ENCODE assay signal across 9 cellular contexts in genomic region chr1:67148516-67149178, GRCh38. TPM values are rescaled to one million over a fixed set of nuclear protein-coding genes. Genes with fewer than 3 reads are reported as not detected.
DNase-seq lines count a peak whose midpoint lies in the region; ATAC-seq and TF ChIP-seq lines count a peak whose summit lies in the region.
"Had no signal": no experiment of that assay in that cellular context is flagged by ENCODE, and none has a peak within 500 bp of the region (broad histone marks: within the 10 kb centered on the region; RNA-seq: fewer than 3 reads in every experiment).

No MANE protein-coding gene starts in this region.

- 48 to 67% (median 58%) methylated on average over 6 of the region's 6 CpGs for WGBS in adrenal gland, 4 donors

- no peaks in the 10 kb centered on the region for H3K36me3 Mint-ChIP-seq in CD4-positive, alpha-beta T cell (ENCODE audit: low read depth)
- H3K36me3 Mint-ChIP-seq in activated CD4-positive, alpha-beta memory T cell treated with anti-CD3 and anti-CD28 coated beads for 36 hours: no peaks in the 10 kb centered on the region

- H3K36me3 ChIP-seq in fibroblast of lung (ENCODE audit: control insufficient read depth, insufficient read depth, low read length) (no peaks in the 10 kb centered on the region), adrenal gland (replicated peaks in 1 of 2) (no peaks in the 10 kb centered on the region)

- no peak overlapping the region for H3K4me3 Mint-ChIP-seq in CD4-positive, alpha-beta T cell
- no peak overlapping the region for H3K4me3 Mint-ChIP-seq in activated CD4-positive, alpha-beta memory T cell treated with anti-CD3 and anti-CD28 coated beads for 36 hours

- no peaks in the 10 kb centered on the region for H3K27me3 Mint-ChIP-seq in CD4-positive, alpha-beta T cell
- H3K27me3 Mint-ChIP-seq in activated CD4-positive, alpha-beta memory T cell treated with anti-CD3 and anti-CD28 coated beads for 36 hours: peaks cover 6% of the 10 kb centered on the region

- no peaks in the 10 kb centered on the region for H3K9me3 Mint-ChIP-seq in CD4-positive, alpha-beta T cell
- no peaks in the 10 kb centered on the region for H3K9me3 Mint-ChIP-seq in activated CD4-positive, alpha-beta memory T cell treated with anti-CD3 and anti-CD28 coated beads for 36 hours

- H3K4me1 Mint-ChIP-seq in CD4-positive, alpha-beta T cell (ENCODE audit: low read depth): peaks cover 37% of the 10 kb centered on the region
- H3K4me1 Mint-ChIP-seq in activated CD4-positive, alpha-beta memory T cell treated with anti-CD3 and anti-CD28 coated beads for 36 hours (ENCODE audit: low read depth): peaks cover 30% of the 10 kb centered on the region

- no peaks in the 10 kb centered on the region for H3K9me3 ChIP-seq in CD4-positive, alpha-beta T cell (ENCODE audit: control insufficient read depth, low read length)
- H3K9me3 ChIP-seq in fibroblast of lung (ENCODE audit: control insufficient read depth, insufficient read depth, low read depth, low read length) (no peaks in the 10 kb centered on the region), adrenal gland (replicated peaks in 1 of 3) (no peaks in the 10 kb centered on the region)

- intact Hi-C loops in CD4-positive, alpha-beta T cell (cut with DNase I, micrococcal nuclease): loop anchor here (1.0 to 10.0 kb wide), 7 partner anchors 62 to 385 kb away; partner anchors contain the start of genes SERBP1 (in 1 of the 2) and SLC35D1 (in 1 of the 2)
- intact Hi-C loops in adrenal gland (cut with DNase I): loop anchor here (5.0 to 10.0 kb wide), 5 partner anchors 94 to 386 kb away; partner anchors contain the start of gene SLC35D1 (in 1 of the 2)
- intact Hi-C loops in activated CD4-positive, alpha-beta memory T cell treated with anti-CD3 and anti-CD28 coated beads for 36 hours (cut with micrococcal nuclease): loop anchor here (1.0 to 5.0 kb wide), 4 partner anchors 96 to 383 kb away; no protein-coding TSS in a partner anchor

- peak overlapping the region; percentile 64 for H2AFZ ChIP-seq in fibroblast of lung (ENCODE audit: low read length)

- no peak overlapping the region for H3K4me2 ChIP-seq in fibroblast of lung (ENCODE audit: extremely low read depth, insufficient read depth, low read length)

- TF ChIP-seq POLR2A in erythroblast (IDR thresholded peaks at IDR 0.05; ENCODE audit: low read length): no peak
- TF ChIP-seq POLR2A in adrenal gland (IDR thresholded peaks at IDR 0.05): no peak

- H3K4me3 ChIP-seq in fibroblast of lung (replicated peaks in 1 of 4; ENCODE audit: control extremely low read depth in 1 of 4, insufficient read depth in 1 of 4, low read depth in 3 of 4, low read length in 4 of 4) (no peak overlapping the region), adrenal gland (peak overlapping the region in 1 of 4 donors; percentile 1)

- no peaks in the 10 kb centered on the region for H3K4me1 ChIP-seq in fibroblast of lung (ENCODE audit: control insufficient read depth, extremely low read depth, insufficient read depth, low read length)
- peaks cover 0 to 6% of the 10 kb centered on the region in 2 donors for H3K4me1 ChIP-seq in adrenal gland (replicated peaks in 1 of 2)

- POLR2A ChIA-PET in CD4-positive, alpha-beta T cell (lab: Charles Lee): interaction anchor here (0.6 to 2.2 kb wide), 10 partner anchors 10 to 387 kb away, joined by 3 to 15 read pairs (median 4); partner anchors contain the start of genes DNAI4, MIER1 and SLC35D1
- POLR2A ChIA-PET in activated CD4-positive, alpha-beta memory T cell treated with anti-CD3 and anti-CD28 coated beads for 36 hours (lab: Charles Lee): interaction anchor here (0.6 to 1.7 kb wide), 4 partner anchors 10 to 153 kb away, joined by 3 to 6 read pairs (median 4); no protein-coding TSS in a partner anchor

- CTCF ChIA-PET in CD4-positive, alpha-beta T cell (lab: Charles Lee): interaction anchor here (0.8 to 3.6 kb wide), 16 partner anchors 11 to 423 kb away, joined by 3 to 22 read pairs (median 4); partner anchors contain the start of genes IL23R and MIER1
- CTCF ChIA-PET in activated CD4-positive, alpha-beta memory T cell treated with anti-CD3 and anti-CD28 coated beads for 36 hours (lab: Charles Lee): interaction anchor here (0.6 to 7.7 kb wide), 38 partner anchors 9 to 423 kb away, joined by 3 to 173 read pairs (median 5); partner anchors contain the start of genes DNAI4, MIER1 and SLC35D1

- H3K9ac ChIP-seq in fibroblast of lung (ENCODE audit: insufficient read depth, low read length): no peak overlapping the region

- no peak overlapping the region for H3K27ac Mint-ChIP-seq in CD4-positive, alpha-beta T cell
- H3K27ac Mint-ChIP-seq in activated CD4-positive, alpha-beta memory T cell treated with anti-CD3 and anti-CD28 coated beads for 36 hours: no peak overlapping the region

- no peak overlapping the region for H3K27ac ChIP-seq in CD4-positive, alpha-beta T cell (ENCODE audit: low read depth, low read length)
- H3K27ac ChIP-seq in fibroblast of lung (ENCODE audit: insufficient read depth, low read length) (no peak overlapping the region), adrenal gland (no peak overlapping the region)

- no peak for DNase-seq in CD4-positive, alpha-beta T cell
- DNase-seq in HT-29 (ENCODE audit: low spot score) (peak; percentile 84), fibroblast of lung (ENCODE audit: low read depth in 2 of 2) (no peak), erythroblast (lab: John Stamatoyannopoulos, UW) (no peak), adrenal gland (no peak), cerebellum (ENCODE audit: low spot score) (no peak)
- DNase-seq in activated CD4-positive, alpha-beta memory T cell treated with anti-CD3 and anti-CD28 coated beads for 36 hours: no peak

- H3K27me3 ChIP-seq in CD4-positive, alpha-beta T cell (ENCODE audit: control insufficient read depth, insufficient read depth, low read length): no peaks in the 10 kb centered on the region
- no peaks in the 10 kb centered on the region for H3K27me3 ChIP-seq in fibroblast of lung (ENCODE audit: control insufficient read depth, insufficient read depth, low read length)
- no peaks in the 10 kb centered on the region for H3K27me3 ChIP-seq in adrenal gland

- no peaks in the 10 kb centered on the region for H3K79me2 ChIP-seq in fibroblast of lung (ENCODE audit: control insufficient read depth, insufficient read depth, low read length)

- peak; percentile 21 for ATAC-seq in CD4-positive, alpha-beta T cell (ENCODE audit: poor library complexity)
- ATAC-seq in GM21515 (IDR thresholded peaks at IDR 0.05; ENCODE audit: unreplicated experiment): peak; percentile 13

- H4K20me1 ChIP-seq in fibroblast of lung (ENCODE audit: control insufficient read depth, extremely low read depth, insufficient read depth, low read length): no peaks in the 10 kb centered on the region

- TF ChIP-seq CTCF in CD4-positive, alpha-beta T cell (IDR thresholded peaks at IDR 0.05): no peak
- no peak for TF ChIP-seq CTCF in fibroblast of lung (conservative IDR thresholded peaks at IDR 0.05 in 1 of 2, IDR thresholded peaks at IDR 0.05 in 1 of 2; ENCODE audit: low read depth in 1 of 2, low read length in 2 of 2)
- no peak for TF ChIP-seq CTCF in adrenal gland (IDR thresholded peaks at IDR 0.05)

RNA-seq across cellular contexts. Expression of gene C1orf141, which starts 13.9 kb away (rescaled TPM):
- not detected for total RNA-seq in CD4-positive, alpha-beta T cell
- not detected in 2 replicates for total RNA-seq in HT-29 (2014; rRNA removed; shearing (Covaris generic))
- total RNA-seq in fibroblast of lung: not detected in 2 replicates
- not detected in 2 replicates for polyA plus RNA-seq in fibroblast of lung
- polyA plus RNA-seq in fibroblast of lung (2012): not detected in 2 replicates
- not detected in 2 replicates for polyA minus RNA-seq in fibroblast of lung (ENCODE audit: low replicate concordance)
- total RNA-seq in adrenal gland: not detected
- not detected for polyA plus RNA-seq in adrenal gland
- total RNA-seq in cerebellum: not detected
- 1 to 10 TPM in 1 of 2 experiments, under 1 TPM in 1; 0.70 to 1.2 TPM for total RNA-seq in activated CD4-positive, alpha-beta memory T cell treated with anti-CD3 and anti-CD28 coated beads for 36 hours
- total RNA-seq: renal cortical epithelial cell had no signal

RNA-seq across cellular contexts. Expression of gene IL23R, which starts 17.6 kb away (rescaled TPM):
- under 1 TPM; 0.08 to 0.14 TPM for total RNA-seq in CD4-positive, alpha-beta T cell
- total RNA-seq in HT-29 (2014; rRNA removed; shearing (Covaris generic)): not detected in 2 replicates
- total RNA-seq in fibroblast of lung: not detected in 2 replicates
- not detected in 2 replicates for polyA plus RNA-seq in fibroblast of lung
- polyA plus RNA-seq in fibroblast of lung (2012): not detected in 2 replicates
- polyA minus RNA-seq in fibroblast of lung (ENCODE audit: low replicate concordance): not detected in 2 replicates
- total RNA-seq in adrenal gland: 1 to 10 TPM; 1.0 to 2.8 (median 1.9) TPM
- polyA plus RNA-seq in adrenal gland: 1 to 10 TPM in 1 of 3 donors, under 1 TPM in 2; 0.03 to 2.0 (median 0.16) TPM
- total RNA-seq in cerebellum: not detected
- total RNA-seq in activated CD4-positive, alpha-beta memory T cell treated with anti-CD3 and anti-CD28 coated beads for 36 hours: 10 to 100 TPM; 16.8 to 17.7 TPM
- total RNA-seq: renal cortical epithelial cell had no signal

Comparison
In these comparisons a context has a peak if more than half of its experiments do, and no peak if none do; other contexts are left out.
1. RNA of gene IL23R, which starts 17.6 kb away (total RNA-seq): 16.8 to 17.7 TPM in activated CD4-positive, alpha-beta memory T cell treated with anti-CD3 and anti-CD28 coated beads for 36 hours; 1.0 to 2.8 TPM in adrenal gland, 0.08 to 0.14 TPM in CD4-positive, alpha-beta T cell, not detected in HT-29, not detected in fibroblast of lung and not detected in cerebellum (single experiment); every median in the first group is over 4 times any median in the second.